25 cellular contexts compared by ENCODE assay signal in the genomic region with DNA sequence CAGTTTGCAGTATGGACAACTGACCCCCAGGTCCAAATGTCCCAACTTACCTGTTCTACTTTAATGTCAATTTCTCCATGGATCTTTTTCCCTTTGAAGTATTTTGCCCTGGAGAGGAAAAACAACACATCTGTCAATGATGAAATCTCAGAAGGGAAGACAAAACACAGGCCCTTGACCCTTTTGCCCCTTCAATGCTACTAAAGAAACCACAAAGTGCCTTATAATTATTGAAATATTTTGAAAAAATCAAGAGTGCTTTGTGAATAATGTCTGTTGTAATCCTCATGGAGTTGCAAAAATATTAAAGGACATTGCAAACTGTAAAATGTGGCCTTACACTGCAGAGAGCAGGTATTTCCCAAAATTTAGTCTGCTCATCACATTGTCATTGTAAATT. TPM values are rescaled to one million over a fixed set of nuclear protein-coding genes. Genes with fewer than 3 reads are reported as not detected.
DNase-seq lines count a peak whose midpoint lies in the region; ATAC-seq, FAIRE-seq and TF ChIP-seq lines count a peak whose summit lies in the region.
"Had no signal": no experiment of that assay in that cellular context is flagged by ENCODE, and none has a peak within 500 bp of the region (broad histone marks: within the 10 kb centered on the region; RNA-seq: fewer than 3 reads in every experiment).

No MANE protein-coding gene starts in this region.

- H4K5ac ChIP-seq in mesendoderm (ENCODE audit: low read length) = no peak overlapping the region

- H3K4me1 Mint-ChIP-seq in astrocyte (ENCODE audit: low read depth, unreplicated experiment) = no peaks in the 10 kb centered on the region

- intact Hi-C loops in left ventricle myocardium superior (cut with micrococcal nuclease) (no loop called here), transverse colon (cut with DNase I; ENCODE audit: low total_unique reads) (no loop called here)

- no peaks in the 10 kb centered on the region for H3K36me3 Mint-ChIP-seq in astrocyte (ENCODE audit: low read depth, unreplicated experiment)
- H3K36me3 Mint-ChIP-seq: CD14-positive monocyte had no signal

- H3K9me3 Mint-ChIP-seq in astrocyte (ENCODE audit: unreplicated experiment) = no peaks in the 10 kb centered on the region

- H3K4me1 ChIP-seq in astrocyte (ENCODE audit: insufficient read depth, low read length) (no peaks in the 10 kb centered on the region), mesendoderm (ENCODE audit: control insufficient read depth, low read depth, low read length) (peaks cover 2% of the 10 kb centered on the region), transverse colon (no peaks in the 10 kb centered on the region)
- H3K4me1 ChIP-seq: BE2C had no signal

- in situ Hi-C loops in transverse colon (cut with MboI; ENCODE audit: low pct_ligation_motif_present in 1 of 4, low pct_unique_long_range_greater_than_20kb in 1 of 4, low sequenced_read_pairs in 3 of 4) = no loop called here

- no peak overlapping the region for H2BK5ac ChIP-seq in mesendoderm (ENCODE audit: low read length)

- no peak overlapping the region for H3K4me3 Mint-ChIP-seq in astrocyte (ENCODE audit: unreplicated experiment)
- H3K4me3 Mint-ChIP-seq: CD14-positive monocyte had no signal

- no peak for ATAC-seq in left ventricle myocardium superior
- ATAC-seq: Panc1 had no signal

- no peak overlapping the region for H3K4me2 ChIP-seq in astrocyte (ENCODE audit: low read length)
- H3K4me2 ChIP-seq in mesendoderm (ENCODE audit: low read length) = no peak overlapping the region

- no peak overlapping the region for H3K18ac ChIP-seq in mesendoderm (ENCODE audit: low read length)

- no peak overlapping the region for H3K56ac ChIP-seq in mesendoderm (ENCODE audit: low read length)

- H3K36me3 ChIP-seq in astrocyte (ENCODE audit: insufficient read depth, low read length) (no peaks in the 10 kb centered on the region), mesendoderm (ENCODE audit: control insufficient read depth, insufficient read depth, low read length) (no peaks in the 10 kb centered on the region), transverse colon (no peaks in the 10 kb centered on the region)
- H3K36me3 ChIP-seq: BE2C had no signal

- H3K79me2 ChIP-seq in astrocyte (ENCODE audit: insufficient read depth, low read length) (no peaks in the 10 kb centered on the region), mesendoderm (ENCODE audit: control insufficient read depth, insufficient read depth, low read length) (no peaks in the 10 kb centered on the region)

- H3K23ac ChIP-seq in mesendoderm (ENCODE audit: low read length) = no peak overlapping the region

- no peak overlapping the region for H2BK15ac ChIP-seq in mesendoderm (replicated peaks; ENCODE audit: low read depth)

- no peak overlapping the region for H3K27ac Mint-ChIP-seq in astrocyte (ENCODE audit: unreplicated experiment)

- H3K27ac ChIP-seq in astrocyte (ENCODE audit: low read depth, low read length) = no peak overlapping the region
- no peak overlapping the region for H3K27ac ChIP-seq in mesendoderm (ENCODE audit: low read depth, low read length)
- no peak overlapping the region for H3K27ac ChIP-seq in transverse colon
- H3K27ac ChIP-seq: RWPE1 had no signal

- H2BK120ac ChIP-seq in mesendoderm (ENCODE audit: low read depth, low read length) = no peak overlapping the region

- H3K4me3 ChIP-seq in astrocyte (ENCODE audit: insufficient read depth, low read depth, low read length) (no peak overlapping the region), fibroblast of the aortic adventitia (ENCODE audit: low read depth, low read length) (no peak overlapping the region), mesendoderm (ENCODE audit: low read length) (no peak overlapping the region), transverse colon (no peak overlapping the region)

- no peak overlapping the region for H3K9ac ChIP-seq in astrocyte (ENCODE audit: low read length)
- H3K9ac ChIP-seq in mesendoderm (ENCODE audit: low read length) = no peak overlapping the region

- no peak overlapping the region for H3K4ac ChIP-seq in mesendoderm (ENCODE audit: low read depth, low read length)

- no peak overlapping the region for H2AK5ac ChIP-seq in mesendoderm (ENCODE audit: low read length)

- DNase-seq in LHCN-M2 (ENCODE audit: low read depth) (peak; percentile 14), astrocyte (ENCODE audit: low read depth) (no peak), fibroblast of the aortic adventitia (ENCODE audit: low read depth) (peak; percentile 8), left ventricle myocardium superior (no peak), mesendoderm (no peak), transverse colon (no peak)
- no peak for DNase-seq in activated T-cell treated with anti-CD3 and anti-CD28 coated beads, Interleukin-2, amount 50 U/mL, for 1 hour
- DNase-seq: BE2C, Calu3, DND-41, H7, NCI-H1092 treated with DMSO at 0.1 percent for 48 hours, NCI-H1436, NCI-H187, NCI-H2081 treated with DMSO at 0.1 percent for 48 hours, NCI-H2171, NCI-H226, NCI-H510A, NCI-H69, SHP77, SW 1271 had no signal

- no peaks in the 10 kb centered on the region for H4K20me1 ChIP-seq in astrocyte (ENCODE audit: insufficient read depth, low read length)

- TF ChIP-seq POLR2A in transverse colon (IDR thresholded peaks at IDR 0.05) = no peak

- H3K9me3 ChIP-seq in astrocyte (ENCODE audit: insufficient read depth, low read depth, low read length) = no peaks in the 10 kb centered on the region
- H3K9me3 ChIP-seq in transverse colon = no peaks in the 10 kb centered on the region
- H3K9me3 ChIP-seq: BE2C had no signal

- TF ChIP-seq EP300 in transverse colon (IDR thresholded peaks at IDR 0.05; ENCODE audit: low read depth) = no peak

- no peak overlapping the region for H2AFZ ChIP-seq in astrocyte (ENCODE audit: low read depth, low read length)

- no peak for TF ChIP-seq CTCF in astrocyte (IDR thresholded peaks at IDR 0.05; ENCODE audit: insufficient read depth, low read depth, low read length)
- TF ChIP-seq CTCF in fibroblast of the aortic adventitia (IDR thresholded peaks at IDR 0.05; ENCODE audit: insufficient read depth, low read length) = no peak
- no peak for TF ChIP-seq CTCF in transverse colon (IDR thresholded peaks at IDR 0.05)

- FAIRE-seq in astrocyte (lab: Jason Lieb, UNC) = peak; percentile 82

- no peak overlapping the region for H4K8ac ChIP-seq in mesendoderm (ENCODE audit: low read depth, low read length)

- H3K27me3 ChIP-seq in astrocyte (ENCODE audit: insufficient read depth, low read length) = no peaks in the 10 kb centered on the region
- H3K27me3 ChIP-seq in mesendoderm (ENCODE audit: insufficient read depth, low read length, poor library complexity) = no peaks in the 10 kb centered on the region
- H3K27me3 ChIP-seq in transverse colon = no peaks in the 10 kb centered on the region
- H3K27me3 ChIP-seq: BE2C had no signal

- H3K27me3 Mint-ChIP-seq in astrocyte (ENCODE audit: low read depth, unreplicated experiment) = no peaks in the 10 kb centered on the region

- no peaks in the 10 kb centered on the region for H3K79me1 ChIP-seq in mesendoderm (ENCODE audit: low read length)

RNA-seq across cellular contexts. Expression of a gene that starts 12.6 kb away (rescaled TPM):
- 0.17 and 0.51 TPM in 2 replicates for total RNA-seq in LHCN-M2 (2014; rRNA removed)
- polyA plus RNA-seq in LHCN-M2 (2012) = 0.26 TPM
- 1.6 and 2.2 TPM in 2 replicates for total RNA-seq in astrocyte
- 0.09 TPM in 1 of 2 replicates, not detected in the other for total RNA-seq in fibroblast of the aortic adventitia (ENCODE audit: low replicate concordance)
- 9.4 TPM for total RNA-seq in left ventricle myocardium superior
- polyA plus RNA-seq in mesendoderm (2013, experiment 1 of 2) = 17.3 TPM
- polyA plus RNA-seq in mesendoderm (2013, experiment 2 of 2) = 17.7 TPM
- under 1 TPM; 0.16 to 0.41 (median 0.39) TPM for total RNA-seq in transverse colon

RNA-seq across cellular contexts. Expression of a gene that starts 22.6 kb away (rescaled TPM):
- total RNA-seq in LHCN-M2 (2014; rRNA removed) (0.34 TPM in 1 of 2 replicates, not detected in the other), astrocyte (0.17 and 1.1 TPM in 2 replicates), fibroblast of the aortic adventitia (ENCODE audit: low replicate concordance) (0.18 TPM in 1 of 2 replicates, not detected in the other), left ventricle myocardium superior (2.1 TPM), transverse colon (1 to 10 TPM in 3 of 4 donors, under 1 TPM in 1; 0.60 to 10.0 (median 3.0) TPM)
- polyA plus RNA-seq in LHCN-M2 (2012) = 0.30 TPM
- polyA plus RNA-seq in mesendoderm (2013, experiment 1 of 2) = 2.0 TPM
- 2.2 TPM for polyA plus RNA-seq in mesendoderm (2013, experiment 2 of 2)
- total RNA-seq: M059J had no signal

RNA-seq across cellular contexts. Expression of a gene that starts 24.9 kb away (rescaled TPM):
- 463 and 505 TPM in 2 replicates for total RNA-seq in LHCN-M2 (2014; rRNA removed)
- 841 TPM for polyA plus RNA-seq in LHCN-M2 (2012)
- 479 and 678 TPM in 2 replicates for total RNA-seq in astrocyte
- 834 and 863 TPM in 2 replicates for total RNA-seq in fibroblast of the aortic adventitia (ENCODE audit: low replicate concordance)
- total RNA-seq in left ventricle myocardium superior = 114 TPM
- 51.0 TPM for polyA plus RNA-seq in mesendoderm (2013, experiment 1 of 2)
- 54.0 TPM for polyA plus RNA-seq in mesendoderm (2013, experiment 2 of 2)
- total RNA-seq in transverse colon = 10 to 100 TPM; 14.2 to 83.0 (median 43.6) TPM

RNA-seq across cellular contexts. Expression of a gene that starts 43.3 kb away (rescaled TPM):
- 44.2 and 46.8 TPM in 2 replicates for total RNA-seq in LHCN-M2 (2014; rRNA removed)
- 25.2 TPM for polyA plus RNA-seq in LHCN-M2 (2012)
- total RNA-seq in astrocyte = 33.6 and 34.1 TPM in 2 replicates
- 13.3 and 22.9 TPM in 2 replicates for total RNA-seq in fibroblast of the aortic adventitia (ENCODE audit: low replicate concordance)
- 24.5 TPM for total RNA-seq in left ventricle myocardium superior
- polyA plus RNA-seq in mesendoderm (2013, experiment 1 of 2) = 26.8 TPM
- 24.9 TPM for polyA plus RNA-seq in mesendoderm (2013, experiment 2 of 2)
- total RNA-seq in transverse colon = 10 to 100 TPM; 11.6 to 27.5 (median 18.6) TPM

RNA-seq across cellular contexts. Expression of a gene that starts 46.1 kb away (rescaled TPM):
- total RNA-seq in LHCN-M2 (2014; rRNA removed) = 28.0 and 34.0 TPM in 2 replicates
- 46.2 TPM for polyA plus RNA-seq in LHCN-M2 (2012)
- 44.0 and 48.7 TPM in 2 replicates for total RNA-seq in astrocyte
- total RNA-seq in fibroblast of the aortic adventitia (ENCODE audit: low replicate concordance) = 9.2 and 20.9 TPM in 2 replicates
- 78.3 TPM for total RNA-seq in left ventricle myocardium superior
- polyA plus RNA-seq in mesendoderm (2013, experiment 1 of 2) = 42.4 TPM
- polyA plus RNA-seq in mesendoderm (2013, experiment 2 of 2) = 41.0 TPM
- total RNA-seq in transverse colon = 100 to 1,000 TPM in 2 of 4 donors, 10 to 100 TPM in 2; 58.4 to 247 (median 88.3) TPM

Comparison
In these comparisons a context has a peak if more than half of its experiments do, and no peak if none do; other contexts are left out.
1. DNase-seq: peak in LHCN-M2 (single experiment) and fibroblast of the aortic adventitia (single experiment); none in astrocyte (single experiment), left ventricle myocardium superior (single experiment), mesendoderm (single experiment), transverse colon (single experiment) and activated T-cell treated with anti-CD3 and anti-CD28 coated beads, Interleukin-2, amount 50 U/mL, for 1 hour (single experiment).